ENCODE assay signal across 8 cellular contexts in genomic region chr2:71331581-71332412, GRCh38.
DNase-seq lines count a peak whose midpoint lies in the region; ATAC-seq and TF ChIP-seq lines count a peak whose summit lies in the region.

A gene with protein sequence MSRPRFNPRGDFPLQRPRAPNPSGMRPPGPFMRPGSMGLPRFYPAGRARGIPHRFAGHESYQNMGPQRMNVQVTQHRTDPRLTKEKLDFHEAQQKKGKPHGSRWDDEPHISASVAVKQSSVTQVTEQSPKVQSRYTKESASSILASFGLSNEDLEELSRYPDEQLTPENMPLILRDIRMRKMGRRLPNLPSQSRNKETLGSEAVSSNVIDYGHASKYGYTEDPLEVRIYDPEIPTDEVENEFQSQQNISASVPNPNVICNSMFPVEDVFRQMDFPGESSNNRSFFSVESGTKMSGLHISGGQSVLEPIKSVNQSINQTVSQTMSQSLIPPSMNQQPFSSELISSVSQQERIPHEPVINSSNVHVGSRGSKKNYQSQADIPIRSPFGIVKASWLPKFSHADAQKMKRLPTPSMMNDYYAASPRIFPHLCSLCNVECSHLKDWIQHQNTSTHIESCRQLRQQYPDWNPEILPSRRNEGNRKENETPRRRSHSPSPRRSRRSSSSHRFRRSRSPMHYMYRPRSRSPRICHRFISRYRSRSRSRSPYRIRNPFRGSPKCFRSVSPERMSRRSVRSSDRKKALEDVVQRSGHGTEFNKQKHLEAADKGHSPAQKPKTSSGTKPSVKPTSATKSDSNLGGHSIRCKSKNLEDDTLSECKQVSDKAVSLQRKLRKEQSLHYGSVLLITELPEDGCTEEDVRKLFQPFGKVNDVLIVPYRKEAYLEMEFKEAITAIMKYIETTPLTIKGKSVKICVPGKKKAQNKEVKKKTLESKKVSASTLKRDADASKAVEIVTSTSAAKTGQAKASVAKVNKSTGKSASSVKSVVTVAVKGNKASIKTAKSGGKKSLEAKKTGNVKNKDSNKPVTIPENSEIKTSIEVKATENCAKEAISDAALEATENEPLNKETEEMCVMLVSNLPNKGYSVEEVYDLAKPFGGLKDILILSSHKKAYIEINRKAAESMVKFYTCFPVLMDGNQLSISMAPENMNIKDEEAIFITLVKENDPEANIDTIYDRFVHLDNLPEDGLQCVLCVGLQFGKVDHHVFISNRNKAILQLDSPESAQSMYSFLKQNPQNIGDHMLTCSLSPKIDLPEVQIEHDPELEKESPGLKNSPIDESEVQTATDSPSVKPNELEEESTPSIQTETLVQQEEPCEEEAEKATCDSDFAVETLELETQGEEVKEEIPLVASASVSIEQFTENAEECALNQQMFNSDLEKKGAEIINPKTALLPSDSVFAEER (N-terminal part only) (plus strand): TSS chr2:71331782. CDS start chr2:71348955, 17,173 bp downstream.

- peak; percentile 63 for TF ChIP-seq CTCF in AG09309 (IDR thresholded peaks at IDR 0.05; ENCODE audit: control insufficient read depth, insufficient read depth, low read depth, low read length, missing control alignments)

- ATAC-seq in GM18909 (IDR thresholded peaks at IDR 0.05; ENCODE audit: poor library complexity, unreplicated experiment) = peak; percentile 98
- ATAC-seq in HG03175 (IDR thresholded peaks at IDR 0.05; ENCODE audit: unreplicated experiment) = peak; percentile 97

- DNase-seq in AG09309 (ENCODE audit: low read depth) = peak; percentile 55
- DNase-seq in NCI-H345 (lab: John Stamatoyannopoulos, UW) = peak; percentile 93
- DNase-seq in activated CD4-positive, CD25-positive, alpha-beta regulatory T cell (lab: John Stamatoyannopoulos, UW) = peak; percentile 74 to 89 (median 86)
- peak; percentile 91 for DNase-seq in central memory CD4-positive, alpha-beta T cell
- DNase-seq in islet precursor cell = peak; percentile 95
- peak; percentile 78 to 89 (median 79) for DNase-seq in stimulated activated CD4-positive, alpha-beta T cell treated with anti-CD3 and anti-CD28 coated beads, Interleukin-12 subunit alpha, Interleukin-12 subunit beta, amount 100 ng/mL, for 48 hours (ENCODE audit: low read depth in 2 of 3, low spot score in 1 of 3)

- H3K4me3 ChIP-seq in AG09309 (ENCODE audit: control insufficient read depth, low read depth, low read length) = peak within 1 kb of the TSS; percentile 95

Comparison
In these comparisons a context has a peak if more than half of its experiments do, and no peak if none do; other contexts are left out.
1. Peak in every context shown above with its lines: DNase-seq, ATAC-seq and H3K4me3 ChIP-seq.